13 cellular contexts compared by ENCODE assay signal in genomic region chr6:119162134-119162761, GRCh38.
DNase-seq lines count a peak whose midpoint lies in the region; ATAC-seq, FAIRE-seq and TF ChIP-seq lines count a peak whose summit lies in the region.
"Had no signal": no experiment of that assay in that cellular context is flagged by ENCODE, and none has a peak within 500 bp of the region (broad histone marks: within the 10 kb centered on the region; RNA-seq: fewer than 3 reads in every experiment).

No MANE protein-coding gene starts in this region.

- intact Hi-C loops in pancreas (cut with DNase I) = no loop called here

- 43 to 44% methylated on average over 2 of the region's 2 CpGs for WGBS in pancreas, 2 donors

- DNase-seq in pancreas (no peak), C1 segment of cervical spinal cord (lab: John Stamatoyannopoulos, UW) (no peak), NCI-H524 treated with DMSO at 0.1 percent for 48 hours (lab: John Stamatoyannopoulos, UW) (no peak), T-helper 2 cell (no peak)
- DNase-seq in activated CD8-positive, alpha-beta T cell treated with anti-CD3 and anti-CD28 coated beads, Interleukin-2, amount 10 ng/mL, durations not matched to agents 7 days and 5 days = no peak
- DNase-seq: activated naive CD8-positive, alpha-beta T cell treated with anti-CD3 and anti-CD28 coated beads, Interleukin-2, amount 50 U/mL, for 24 hours; CD8-positive, alpha-beta memory T cell; NCI-H2029 treated with DMSO at 0.1 percent for 48 hours; thyroid gland had no signal

- FAIRE-seq in pancreas (lab: Jason Lieb, UNC) = no peak

- no peaks in the 10 kb centered on the region for H3K36me3 ChIP-seq in pancreas
- H3K36me3 ChIP-seq: thyroid gland had no signal

- no peak overlapping the region for H3K4me3 Mint-ChIP-seq in activated CD8-positive, alpha-beta T cell treated with anti-CD3 and anti-CD28 coated beads, Interleukin-2, amount 10 ng/mL, durations not matched to agents 7 days and 5 days
- H3K4me3 Mint-ChIP-seq: activated naive CD8-positive, alpha-beta T cell treated with anti-CD3 and anti-CD28 coated beads, Interleukin-2, amount 50 U/mL, for 24 hours; CD8-positive, alpha-beta memory T cell; memory B cell had no signal

- H3K4me3 ChIP-seq in pancreas = no peak overlapping the region
- H3K4me3 ChIP-seq: thyroid gland had no signal

- H3K36me3 Mint-ChIP-seq in activated CD8-positive, alpha-beta T cell treated with anti-CD3 and anti-CD28 coated beads, Interleukin-2, amount 10 ng/mL, durations not matched to agents 7 days and 5 days (ENCODE audit: low read depth) = no peaks in the 10 kb centered on the region
- H3K36me3 Mint-ChIP-seq: memory B cell had no signal

- no peaks in the 10 kb centered on the region for H3K27me3 ChIP-seq in pancreas
- H3K27me3 ChIP-seq: thyroid gland had no signal

- peak overlapping the region in 3 of 4 donors; percentile 30 to 69 (median 34) for H3K27ac ChIP-seq in pancreas
- H3K27ac ChIP-seq: thyroid gland had no signal

- POLR2A ChIA-PET in activated CD8-positive, alpha-beta T cell treated with anti-CD3 and anti-CD28 coated beads, Interleukin-2, amount 10 ng/mL, durations not matched to agents 7 days and 5 days (lab: Charles Lee) = no interaction called here

- H3K9me3 ChIP-seq in pancreas = no peaks in the 10 kb centered on the region
- H3K9me3 ChIP-seq: thyroid gland had no signal

- CTCF ChIA-PET in activated CD8-positive, alpha-beta T cell treated with anti-CD3 and anti-CD28 coated beads, Interleukin-2, amount 10 ng/mL, durations not matched to agents 7 days and 5 days (lab: Charles Lee) = interaction anchor here (1.1 to 1.8 kb wide), 2 partner anchors 14 to 33 kb away, joined by 3 to 6 read pairs; no protein-coding TSS in a partner anchor

- no peak overlapping the region for H3K27ac Mint-ChIP-seq in activated CD8-positive, alpha-beta T cell treated with anti-CD3 and anti-CD28 coated beads, Interleukin-2, amount 10 ng/mL, durations not matched to agents 7 days and 5 days
- H3K27ac Mint-ChIP-seq: activated naive CD8-positive, alpha-beta T cell treated with anti-CD3 and anti-CD28 coated beads, Interleukin-2, amount 50 U/mL, for 24 hours; CD8-positive, alpha-beta memory T cell; memory B cell had no signal

- H3K9me3 Mint-ChIP-seq in activated CD8-positive, alpha-beta T cell treated with anti-CD3 and anti-CD28 coated beads, Interleukin-2, amount 10 ng/mL, durations not matched to agents 7 days and 5 days (ENCODE audit: insufficient read depth) = no peaks in the 10 kb centered on the region
- H3K9me3 Mint-ChIP-seq: activated naive CD8-positive, alpha-beta T cell treated with anti-CD3 and anti-CD28 coated beads, Interleukin-2, amount 50 U/mL, for 24 hours; CD8-positive, alpha-beta memory T cell; memory B cell had no signal

- peaks cover 31% of the 10 kb centered on the region for H3K27me3 Mint-ChIP-seq in activated CD8-positive, alpha-beta T cell treated with anti-CD3 and anti-CD28 coated beads, Interleukin-2, amount 10 ng/mL, durations not matched to agents 7 days and 5 days (ENCODE audit: low read depth)

- H3K4me1 ChIP-seq in pancreas = peaks cover 0 to 5% (median 0%) of the 10 kb centered on the region in 3 donors
- H3K4me1 ChIP-seq: thyroid gland had no signal

- ATAC-seq in GM19043 (IDR thresholded peaks at IDR 0.05; ENCODE audit: low read depth, unreplicated experiment) (peak; percentile 75), GM21723 (IDR thresholded peaks at IDR 0.05; ENCODE audit: unreplicated experiment) (peak; percentile 84), HG03342 (IDR thresholded peaks at IDR 0.05; ENCODE audit: unreplicated experiment) (peak; percentile 70), pancreas (peak in 3 of 4 donors; percentile 55 to 73 (median 66))
- ATAC-seq in activated CD8-positive, alpha-beta T cell treated with anti-CD3 and anti-CD28 coated beads, Interleukin-2, amount 10 ng/mL, durations not matched to agents 7 days and 5 days = no peak
- ATAC-seq: activated naive CD8-positive, alpha-beta T cell treated with anti-CD3 and anti-CD28 coated beads, Interleukin-2, amount 50 U/mL, for 24 hours had no signal

- TF ChIP-seq CTCF in pancreas (IDR thresholded peaks at IDR 0.05) = no peak

- no peaks in the 10 kb centered on the region for H3K4me1 Mint-ChIP-seq in activated CD8-positive, alpha-beta T cell treated with anti-CD3 and anti-CD28 coated beads, Interleukin-2, amount 10 ng/mL, durations not matched to agents 7 days and 5 days (ENCODE audit: low read depth)
- H3K4me1 Mint-ChIP-seq: activated naive CD8-positive, alpha-beta T cell treated with anti-CD3 and anti-CD28 coated beads, Interleukin-2, amount 50 U/mL, for 24 hours; CD8-positive, alpha-beta memory T cell had no signal
